ENCODE assay signal across 27 cellular contexts in the genomic region with DNA sequence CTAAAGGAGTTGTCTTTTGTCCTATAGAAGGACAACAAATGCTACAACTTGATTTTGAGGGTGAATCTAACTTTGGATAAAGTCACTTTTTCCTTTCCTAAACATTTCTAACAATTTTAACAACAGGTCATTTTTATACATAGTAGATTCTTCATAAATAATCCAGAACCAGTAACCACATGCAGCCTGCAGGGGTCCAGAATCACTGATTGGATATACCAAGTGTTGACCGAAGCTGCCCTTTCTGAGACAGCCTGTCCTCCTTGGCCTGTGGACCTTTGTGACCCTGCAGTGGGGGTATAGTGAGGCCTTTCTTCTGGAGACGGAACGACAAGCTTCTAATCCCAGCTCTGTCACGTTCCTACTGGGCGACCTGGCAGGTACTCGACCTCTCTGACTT. TPM values are rescaled to one million over a fixed set of nuclear protein-coding genes. Genes with fewer than 3 reads are reported as not detected.
DNase-seq lines count a peak whose midpoint lies in the region; ATAC-seq, FAIRE-seq and TF ChIP-seq lines count a peak whose summit lies in the region.
"Had no signal": no experiment of that assay in that cellular context is flagged by ENCODE, and none has a peak within 500 bp of the region (broad histone marks: within the 10 kb centered on the region; RNA-seq: fewer than 3 reads in every experiment).

No MANE protein-coding gene starts in this region.

- no peaks in the 10 kb centered on the region for H3K79me2 ChIP-seq in HepG2 (ENCODE audit: insufficient read depth, low read length)

- no peak for FAIRE-seq in HepG2 (lab: Jason Lieb, UNC)
- FAIRE-seq in urothelium cell line (lab: Jason Lieb, UNC) = peak; percentile 72
- FAIRE-seq: D721Med, GM12891 had no signal

- in situ Hi-C loops in HepG2 (cut with HindIII; ENCODE audit: extremely low pct_ligation_motif_present, low pct_unique_long_range_greater_than_20kb) = no loop called here

- TF ChIP-seq CTCF in HepG2 (CRISPR knock-in tag; IDR thresholded peaks at IDR 0.05) (no peak), right lobe of liver (IDR thresholded peaks at IDR 0.05) (no peak), choroid plexus epithelial cell (conservative IDR thresholded peaks at IDR 0.05; ENCODE audit: low read depth, low read length) (peak; percentile 16), spleen (IDR thresholded peaks at IDR 0.05 in 8 of 11, conservative IDR thresholded peaks at IDR 0.05 in 3 of 11) (no peak)

- ATAC-seq in HepG2 = peak; percentile 46; the same call in 2 of the 3 replicates
- ATAC-seq in right lobe of liver = no peak
- no peak for ATAC-seq in GM18873 (IDR thresholded peaks at IDR 0.05; ENCODE audit: low FRiP score, unreplicated experiment)
- ATAC-seq: PC-3 had no signal

- DNase-seq in HepG2 (ENCODE audit: low spot score) (no peak), right lobe of liver (no peak), choroid plexus epithelial cell (ENCODE audit: low read depth) (no peak), kidney tubule cell (ENCODE audit: low spot score) (peak; percentile 3), urothelium cell line (ENCODE audit: low spot score) (no peak), spleen (no peak), cortex of kidney (lab: John Stamatoyannopoulos, UW) (no peak)
- DNase-seq: CD4-positive, alpha-beta T cell; DMS79; EL; GDM1; KBM-7; MV-4-11; NCI-H1105 treated with DMSO at 0.1 percent for 48 hours; NCI-H2029 treated with DMSO at 0.1 percent for 48 hours; NCI-H446 treated with DMSO at 0.1 percent for 48 hours; NCI-H526; NCI-H82; NK-92 treated with Interleukin-12 subunit alpha and Interleukin-12 subunit beta, amount 100 ng/mL, for 24 hours; PC-3 had no signal

- H3K9me3 ChIP-seq in HepG2 (ENCODE audit: low read length) (no peaks in the 10 kb centered on the region), right lobe of liver (no peaks in the 10 kb centered on the region), spleen (no peaks in the 10 kb centered on the region)
- H3K9me3 ChIP-seq: BLaER1 treated with 17β-estradiol and CSF1 and Interleukin-3, amounts not matched to agents 10 nM and 100 nM had no signal

- TF ChIP-seq RAD21 in HepG2 (CRISPR knock-in tag; IDR thresholded peaks at IDR 0.05) = no peak

- TF ChIP-seq POLR2A in HepG2 (IDR thresholded peaks at IDR 0.05; ENCODE audit: insufficient read depth in 1 of 2, low read depth in 2 of 2, low read length in 2 of 2) (no peak), right lobe of liver (IDR thresholded peaks at IDR 0.05) (no peak), spleen (IDR thresholded peaks at IDR 0.05) (no peak)

- H3K36me3 ChIP-seq in HepG2 (replicated peaks in 1 of 2; ENCODE audit: control insufficient read depth in 1 of 2, insufficient read depth in 2 of 2, low read length in 2 of 2) (no peaks in the 10 kb centered on the region), right lobe of liver (no peaks in the 10 kb centered on the region), spleen (no peaks in the 10 kb centered on the region)
- H3K36me3 ChIP-seq: BLaER1 treated with 17β-estradiol and CSF1 and Interleukin-3, amounts not matched to agents 10 nM and 100 nM had no signal

- TF ChIP-seq EP300 in HepG2 (IDR thresholded peaks at IDR 0.05; ENCODE audit: low read depth in 2 of 2, low read length in 2 of 2) = no peak
- no peak for TF ChIP-seq EP300 in HepG2 (CRISPR knock-in tag; IDR thresholded peaks at IDR 0.05; ENCODE audit: borderline replicate concordance)

- H3K27me3 ChIP-seq in HepG2 (ENCODE audit: control insufficient read depth in 1 of 2, insufficient read depth in 2 of 2, low read length in 2 of 2) (no peaks in the 10 kb centered on the region), right lobe of liver (no peaks in the 10 kb centered on the region), spleen (replicated peaks in 1 of 7) (no peaks in the 10 kb centered on the region)
- H3K27me3 ChIP-seq: BLaER1 treated with 17β-estradiol and CSF1 and Interleukin-3, amounts not matched to agents 10 nM and 100 nM had no signal

- WGBS in HepG2 (ENCODE audit: low lambda C conversion rate) = 35% methylated on average over 6 of the region's 6 CpGs
- 69% methylated on average over 6 of the region's 6 CpGs for WGBS in right lobe of liver (ENCODE audit: insufficient coverage, low coverage, low lambda C conversion rate, missing lambda C conversion rate)
- WGBS in spleen, 5 donors = 68 to 75% (median 71%) methylated on average over 6 of the region's 6 CpGs

- H3K27ac ChIP-seq in HepG2 (ENCODE audit: extremely low read length, insufficient read depth, low read length) = no peak overlapping the region
- H3K27ac ChIP-seq in right lobe of liver = no peak overlapping the region
- no peak overlapping the region for H3K27ac ChIP-seq in spleen
- H3K27ac ChIP-seq: BLaER1 treated with 17β-estradiol and CSF1 and Interleukin-3, amounts not matched to agents 10 nM and 100 nM had no signal

- no peaks in the 10 kb centered on the region for H4K20me1 ChIP-seq in HepG2 (ENCODE audit: insufficient read depth, low read length)
- H4K20me1 ChIP-seq: BLaER1 treated with 17β-estradiol and CSF1 and Interleukin-3, amounts not matched to agents 10 nM and 100 nM had no signal

- H2AFZ ChIP-seq in HepG2 (ENCODE audit: low read length) = no peak overlapping the region

- CTCF ChIA-PET in HepG2 (lab: Yijun Ruan, JAX; ENCODE audit: low intra/inter-chr PET ratio, low total read pairs) = no interaction called here

- intact Hi-C loops in HepG2 (cut with micrococcal nuclease; ENCODE audit: unreplicated experiment) (no loop called here), right lobe of liver (cut with DNase I) (no loop called here), spleen (cut with DNase I; ENCODE audit: low total_unique reads) (no loop called here)

- no peak overlapping the region for H3K9ac ChIP-seq in HepG2 (ENCODE audit: insufficient read depth, low read depth, low read length)
- H3K9ac ChIP-seq: BLaER1 treated with 17β-estradiol and CSF1 and Interleukin-3, amounts not matched to agents 10 nM and 100 nM had no signal

- H3K4me2 ChIP-seq in HepG2 (ENCODE audit: low read depth, low read length) = no peak overlapping the region

- no TSS peak for BruUV-seq in HepG2 (replicated peaks; lab: Mats Ljungman, UMichigan)

- H3K4me1 ChIP-seq in HepG2 (ENCODE audit: insufficient read depth, low read length) (no peaks in the 10 kb centered on the region), right lobe of liver (peaks cover 0 to 4% (median 0%) of the 10 kb centered on the region in 4 donors), spleen (no peaks in the 10 kb centered on the region)

- H3K4me3 ChIP-seq in HepG2 (replicated peaks in 1 of 3; ENCODE audit: insufficient read depth in 1 of 3, low read depth in 2 of 3, low read length in 3 of 3) (no peak overlapping the region), right lobe of liver (no peak overlapping the region), choroid plexus epithelial cell (ENCODE audit: low read depth, low read length) (no peak overlapping the region), spleen (no peak overlapping the region)
- H3K4me3 ChIP-seq: BLaER1 treated with 17β-estradiol and CSF1 and Interleukin-3, amounts not matched to agents 10 nM and 100 nM had no signal

- POLR2A ChIA-PET in HepG2 (lab: Yijun Ruan, JAX) = no interaction called here

TF ChIP-seq in HepG2, 621 proteins besides CTCF, POLR2A, EP300 and RAD21:
- no peak for TF ChIP-seq ZNF274 (CRISPR knock-in tag; IDR thresholded peaks at IDR 0.05)

RNA-seq across cellular contexts. Expression of a gene that starts 34.8 kb away (rescaled TPM):
- total RNA-seq in HepG2 (2016; rRNA removed; fragmentation: Illumina TruSeq; extraction: Trizol) (not detected in 2 replicates), right lobe of liver (not detected), spleen (under 1 TPM in 6 of 7 donors, not detected in 1; 0.14 to 0.94 (median 0.27) TPM)
- not detected in 2 replicates for total RNA-seq in HepG2 (2016; cell fraction: cytosol; rRNA removed; fragmentation: Illumina TruSeq; extraction: Trizol; ENCODE audit: low read depth)
- not detected in 2 replicates for total RNA-seq in HepG2 (2016; cell fraction: insoluble cytoplasmic fraction; rRNA removed; fragmentation: Illumina TruSeq; extraction: Trizol)
- total RNA-seq in HepG2 (2016; cell fraction: membrane; rRNA removed; fragmentation: Illumina TruSeq; extraction: Trizol) = not detected in 2 replicates
- total RNA-seq in HepG2 (2016; cell fraction: nucleus; rRNA removed; fragmentation: Illumina TruSeq; extraction: Trizol) = not detected in 2 replicates
- polyA plus RNA-seq in HepG2 (2011; rRNA removed) (0.05 TPM in 1 of 2 replicates, not detected in the other), spleen (under 1 TPM in 2 of 3 donors, not detected in 1; 0.03 to 0.24 TPM)
- polyA plus RNA-seq in HepG2 (2011; cell fraction: cytosol; rRNA removed) = 0.11 and 0.12 TPM in 2 replicates
- polyA plus RNA-seq in HepG2 (2011; cell fraction: nucleus; rRNA removed) = not detected in 2 replicates
- 0.05 TPM in 1 of 2 replicates, not detected in the other for polyA plus RNA-seq in HepG2 (2012)
- polyA plus RNA-seq in HepG2 (2016; cell fraction: cytosol; fragmentation: Illumina TruSeq; extraction: Trizol; ENCODE audit: low read depth) = not detected in 2 replicates
- polyA plus RNA-seq in HepG2 (2016; cell fraction: insoluble cytoplasmic fraction; fragmentation: Illumina TruSeq; extraction: Trizol; ENCODE audit: low read depth) = not detected in 2 replicates
- polyA plus RNA-seq in HepG2 (2016; cell fraction: membrane; fragmentation: Illumina TruSeq; extraction: Trizol; ENCODE audit: low read depth) = not detected in 2 replicates
- not detected in 2 replicates for polyA plus RNA-seq in HepG2 (2016; cell fraction: nucleus; fragmentation: Illumina TruSeq; extraction: Trizol; ENCODE audit: insufficient read depth, low read depth)
- polyA minus RNA-seq in HepG2 (2011; rRNA and poly(A)+ RNA removed; ENCODE audit: low replicate concordance) = not detected in 2 replicates
- polyA minus RNA-seq in HepG2 (2011; cell fraction: cytosol; rRNA and poly(A)+ RNA removed) = not detected in 2 replicates
- polyA minus RNA-seq in HepG2 (2011; cell fraction: nucleus; rRNA and poly(A)+ RNA removed) = not detected in 2 replicates
- total RNA-seq: A172, HT-29, LHCN-M2 had no signal
